ENCODE assay signal across 33 cellular contexts in the genomic region with DNA sequence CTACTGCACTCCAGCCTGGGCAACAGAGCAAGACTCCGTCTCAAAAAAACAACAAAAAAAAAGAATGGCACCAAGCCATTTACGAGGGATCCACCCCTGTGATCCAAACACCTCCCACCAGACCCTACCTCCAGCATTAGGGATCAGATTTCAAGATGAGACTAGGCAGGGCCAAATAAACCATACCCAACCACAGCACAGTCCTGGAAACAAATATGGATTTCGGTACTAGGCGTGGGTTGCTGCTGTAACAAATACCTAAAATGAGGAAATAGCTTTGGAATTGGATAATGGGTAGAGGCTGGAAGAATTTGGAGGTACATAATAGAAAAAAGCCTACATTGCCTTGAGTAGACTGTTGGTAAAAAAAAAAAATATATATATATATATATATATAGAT.
"Had no signal": no experiment of that assay in that cellular context is flagged by ENCODE, and none has a peak within 500 bp of the region (broad histone marks: within the 10 kb centered on the region; RNA-seq: fewer than 3 reads in every experiment).

No MANE protein-coding gene starts in this region.

- FAIRE-seq: astrocyte, bronchial epithelial cell had no signal

- H3K4me1 ChIP-seq: adrenal gland, ascending aorta, body of pancreas, breast epithelium had no signal

- H3K27me3 ChIP-seq: adrenal gland, ascending aorta, body of pancreas, brain microvascular endothelial cell, breast epithelium, cardiac muscle cell had no signal

- H3K27ac ChIP-seq: adrenal gland, ascending aorta, body of pancreas, brain microvascular endothelial cell, breast epithelium, cardiac muscle cell had no signal

- H3K9me3 ChIP-seq: body of pancreas had no signal

- H3K36me3 ChIP-seq: adrenal gland, ascending aorta, brain microvascular endothelial cell, breast epithelium, cardiac muscle cell had no signal

- DNase-seq: activated effector memory CD4-positive, alpha-beta T cell treated with anti-CD3 and anti-CD28 coated beads, Interleukin-2, amount 50 U/mL, for 16 hours; activated effector memory CD4-positive, alpha-beta T cell treated with Interleukin-2 at 50 U/mL for 16 hours; activated gamma-delta T cell; activated gamma-delta T cell treated with Interleukin-2 at 50 U/mL for 16 hours; activated naive CD4-positive, alpha-beta T cell; activated naive CD4-positive, alpha-beta T cell treated with anti-CD3 and anti-CD28 coated beads for 36 hours; activated naive CD4-positive, alpha-beta T cell treated with anti-CD3 and anti-CD28 coated beads, Interleukin-2, amount 10 ng/mL, durations not matched to agents 7 days and 5 days; activated naive CD4-positive, alpha-beta T cell treated with anti-CD3 and anti-CD28 coated beads, Interleukin-2, amount 50 U/mL, for 16 hours; activated naive CD4-positive, alpha-beta T cell treated with Interleukin-2 at 50 U/mL for 16 hours; activated naive CD8-positive, alpha-beta T cell treated with anti-CD3 and anti-CD28 coated beads for 36 hours; activated naive CD8-positive, alpha-beta T cell treated with anti-CD3 and anti-CD28 coated beads, Interleukin-2, amount 10 ng/mL, durations not matched to agents 7 days and 5 days; activated naive CD8-positive, alpha-beta T cell treated with anti-CD3 and anti-CD28 coated beads, Interleukin-2, amount 50 U/mL, for 24 hours; activated T-cell treated with anti-CD3 and anti-CD28 coated beads, Interleukin-2, amount 50 U/mL, for 24 hours; activated T-cell treated with anti-CD3 and anti-CD28 coated beads, Interleukin-2, amount 50 U/mL, for 4 hours; activated T-cell treated with anti-CD3 and anti-CD28 coated beads, Interleukin-2, amount 50 U/mL, for 48 hours; activated T-cell treated with anti-CD3 and anti-CD28 coated beads, Interleukin-2, amount 50 U/mL, for 72 hours; adrenal gland; amniotic stem cell; amygdala; anterior cingulate cortex; aorta; body of pancreas; brain microvascular endothelial cell; caudate nucleus; central memory CD4-positive, alpha-beta T cell; cerebellar nuclear complex had no signal

- ATAC-seq: activated naive CD4-positive, alpha-beta T cell treated with anti-CD3 and anti-CD28 coated beads, Interleukin-2, amount 50 U/mL, for 72 hours; activated naive CD8-positive, alpha-beta T cell treated with anti-CD3 and anti-CD28 coated beads, Interleukin-2, amount 50 U/mL, for 24 hours; activated T-cell treated with anti-CD3 and anti-CD28 coated beads, Interleukin-2, amount 50 U/mL, for 4 hours; activated T-cell treated with anti-CD3 and anti-CD28 coated beads, Interleukin-2, amount 50 U/mL, for 72 hours; activated T-helper 17 cell treated with anti-CD3 and anti-CD28 coated beads, Interleukin-2, amount 50 U/mL, for 72 hours; body of pancreas had no signal

- H3K4me3 ChIP-seq: adrenal gland, ascending aorta, body of pancreas, breast epithelium, cardiac muscle cell had no signal
